Comparison of ENCODE assay signal across 11 cellular contexts in the genomic region with DNA sequence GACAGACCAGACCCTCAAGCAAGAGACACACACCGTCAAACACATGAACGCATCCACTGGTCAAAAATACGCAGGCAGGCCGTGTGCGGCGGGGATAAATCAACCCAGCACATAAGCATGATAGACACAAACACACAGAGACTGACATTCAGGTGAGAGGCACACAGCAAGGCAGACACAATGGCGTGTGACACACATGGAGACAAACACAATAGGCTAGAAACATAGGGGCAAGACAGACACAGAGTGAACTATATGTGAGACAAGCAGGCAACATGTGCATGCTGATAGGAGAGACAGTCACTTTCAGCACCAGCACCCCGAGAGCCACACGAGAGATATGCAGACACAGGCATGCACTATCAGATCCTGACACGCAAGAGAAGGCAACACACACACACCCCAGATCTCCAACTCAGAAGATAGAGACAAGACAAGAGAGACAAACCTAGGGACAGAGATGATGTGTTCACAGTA. TPM values are rescaled to one million over a fixed set of nuclear protein-coding genes. Genes with fewer than 3 reads are reported as not detected.
A peak's percentile ranks its signal among the peaks of the same experiment; 100 is the strongest.
DNase-seq lines count a peak whose midpoint lies in the region; ATAC-seq, FAIRE-seq and TF ChIP-seq lines count a peak whose summit lies in the region.
"Had no signal": no experiment of that assay in that cellular context is flagged by ENCODE, and none has a peak within 500 bp of the region (broad histone marks: within the 10 kb centered on the region; RNA-seq: fewer than 3 reads in every experiment).

No MANE protein-coding gene starts in this region.

- H2AFZ ChIP-seq in K562 (ENCODE audit: low read depth, low read length) (peak overlapping the region; percentile 82), neural progenitor cell (replicated peaks) (no peak overlapping the region)

- peaks cover 2% of the 10 kb centered on the region for H3K9me3 Mint-ChIP-seq in neural progenitor cell

- in situ Hi-C loops in K562 (cut with MboI): no loop called here

- no peaks in the 10 kb centered on the region for H3K9me1 ChIP-seq in K562 (ENCODE audit: control insufficient read depth, insufficient read depth, low read length)

- peaks cover 66% of the 10 kb centered on the region for H3F3A ChIP-seq in neural progenitor cell (ENCODE audit: low read depth)

- intact Hi-C loops in K562 (cut with micrococcal nuclease): no loop called here

- H3K4me3 Mint-ChIP-seq in neural progenitor cell: no peak overlapping the region

- no peak for FAIRE-seq in A549 (lab: Jason Lieb, UNC)
- peak; percentile 98 for FAIRE-seq in K562 (lab: Jason Lieb, UNC)
- FAIRE-seq: endometrium had no signal

- ATAC-seq in A549: peak; percentile 0 to 6; a peak in 4 of 6 replicates
- ATAC-seq in K562: peak; percentile 70
- ATAC-seq in omental fat pad (ENCODE audit: low FRiP score): no peak

- H3K9ac ChIP-seq in K562 (ENCODE audit: insufficient read depth in 1 of 2, low read depth in 2 of 2, low read length in 2 of 2) (peak overlapping the region; percentile 73 to 74), mucosa of rectum (ENCODE audit: low read depth in 1 of 2, low read length in 2 of 2) (peak overlapping the region; percentile 56 to 72), neural progenitor cell (no peak overlapping the region)

- CTCF ChIA-PET in A549 (lab: Yijun Ruan, JAX) (no interaction called here), HEK293 (lab: Yijun Ruan, JAX) (no interaction called here), K562 (lab: Yijun Ruan, JAX; ENCODE audit: low intra/inter-chr PET ratio) (interaction anchor here (0.6 kb wide), 1 partner anchor 177 kb away, joined by 4 read pairs; no protein-coding TSS in a partner anchor)

- H3K27ac ChIP-seq in A549 (peak overlapping the region; percentile 96 to 99), HEK293 (ENCODE audit: extremely low read depth, low read depth, low read length) (no peak overlapping the region), K562 (ENCODE audit: extremely low read depth, low read depth, low read length) (peak overlapping the region; percentile 97), mucosa of rectum (ENCODE audit: low read depth in 2 of 2, low read length in 2 of 2) (peak overlapping the region; percentile 100), neural progenitor cell (no peak overlapping the region)

- WGBS in A549 (ENCODE audit: missing lambda C conversion rate): 37% methylated on average over 10 of the region's 10 CpGs
- 5% methylated on average over 10 of the region's 10 CpGs for WGBS in K562 (ENCODE audit: insufficient coverage, low coverage, missing lambda C conversion rate)

- H3K79me2 ChIP-seq in K562 (ENCODE audit: control insufficient read depth, insufficient read depth, low read length) (peaks cover 4% of the 10 kb centered on the region; the same call in 1 of the 3 replicates), neural progenitor cell (ENCODE audit: low read depth) (no peaks in the 10 kb centered on the region)

- H3K4me1 Mint-ChIP-seq in neural progenitor cell: peaks cover 37% of the 10 kb centered on the region

- TF ChIP-seq EP300 in A549 (IDR thresholded peaks at IDR 0.05): no peak
- TF ChIP-seq EP300 in K562 (IDR thresholded peaks at IDR 0.05; ENCODE audit: low read length): peak; percentile 94

- H3K9me3 ChIP-seq in A549 (no peaks in the 10 kb centered on the region), HEK293 (ENCODE audit: control insufficient read depth, insufficient read depth, low read depth, low read length) (no peaks in the 10 kb centered on the region), K562 (replicated peaks; ENCODE audit: control insufficient read depth, insufficient read depth, low read depth, low read length) (no peaks in the 10 kb centered on the region), mucosa of rectum (ENCODE audit: control insufficient read depth in 2 of 2, low read length in 2 of 2) (no peaks in the 10 kb centered on the region), neural progenitor cell (ENCODE audit: low read depth) (no peaks in the 10 kb centered on the region)

- TF ChIP-seq CTCF in A549 (IDR thresholded peaks at IDR 0.05) (no peak), HEK293 (tag by site-specific recombination; IDR thresholded peaks at IDR 0.05) (no peak), K562 (IDR thresholded peaks at IDR 0.05 in 2 of 3, conservative IDR thresholded peaks at IDR 0.05 in 1 of 3; ENCODE audit: insufficient read depth in 2 of 3, low read depth in 1 of 3, low read length in 3 of 3) (0 out of 6 replicates have a peak, but pooled peaks of 1 of the 3 experiments have one; percentile 1), omental fat pad (IDR thresholded peaks at IDR 0.05) (no peak), neural progenitor cell (IDR thresholded peaks at IDR 0.05) (no peak)

- no peaks in the 10 kb centered on the region for H4K20me1 ChIP-seq in K562 (replicated peaks; ENCODE audit: control insufficient read depth, insufficient read depth, low read length)
- no peaks in the 10 kb centered on the region for H4K20me1 ChIP-seq in neural progenitor cell (ENCODE audit: low read depth)

- no peak for TF ChIP-seq RAD21 in A549 (conservative IDR thresholded peaks at IDR 0.05 in 1 of 2, IDR thresholded peaks at IDR 0.05 in 1 of 2)
- 0 out of 4 replicates have a peak, but pooled peaks of 1 of the 2 experiments have one; percentile 4 for TF ChIP-seq RAD21 in K562 (CRISPR knock-in tag; conservative IDR thresholded peaks at IDR 0.05 in 1 of 2, IDR thresholded peaks at IDR 0.05 in 1 of 2)

- no TSS peak for BruUV-seq in K562 (replicated peaks; lab: Mats Ljungman, UMichigan)

- POLR2A ChIA-PET in A549 (lab: Yijun Ruan, JAX): no interaction called here
- POLR2A ChIA-PET in HEK293 (lab: Yijun Ruan, JAX): interaction anchor here (2.7 kb wide), 1 partner anchor 8 kb away, joined by 33 read pairs; the partner anchor contains the start of gene JUNB
- POLR2A ChIA-PET in K562 (lab: Yijun Ruan, JAX): no interaction called here

- peak overlapping the region; percentile 99 for H3K4me2 ChIP-seq in A549
- peak overlapping the region; percentile 95 for H3K4me2 ChIP-seq in K562 (ENCODE audit: insufficient read depth, low read length)
- no peak overlapping the region for H3K4me2 ChIP-seq in neural progenitor cell

- no peaks in the 10 kb centered on the region for H3K27me3 ChIP-seq in K562 (ENCODE audit: control insufficient read depth in 2 of 2, insufficient read depth in 2 of 2, low read length in 2 of 2)
- H3K27me3 ChIP-seq in mucosa of rectum (ENCODE audit: control insufficient read depth in 2 of 2, insufficient read depth in 2 of 2, low read length in 2 of 2): no peaks in the 10 kb centered on the region
- H3K27me3 ChIP-seq in neural progenitor cell: no peaks in the 10 kb centered on the region

- H3K36me3 Mint-ChIP-seq in neural progenitor cell: no peaks in the 10 kb centered on the region

- H3K36me3 ChIP-seq in HEK293 (ENCODE audit: control insufficient read depth in 2 of 2, insufficient read depth in 1 of 2, low read length in 2 of 2): no peaks in the 10 kb centered on the region
- no peaks in the 10 kb centered on the region for H3K36me3 ChIP-seq in K562 (ENCODE audit: control insufficient read depth, insufficient read depth, low read length)
- no peaks in the 10 kb centered on the region for H3K36me3 ChIP-seq in mucosa of rectum (ENCODE audit: control insufficient read depth in 2 of 2, insufficient read depth in 2 of 2, low read length in 2 of 2)
- H3K36me3 ChIP-seq in neural progenitor cell: no peaks in the 10 kb centered on the region

- peaks cover 13% of the 10 kb centered on the region for H3K27me3 Mint-ChIP-seq in neural progenitor cell (ENCODE audit: insufficient read depth, low read depth)

- DNase-seq in A549 (ENCODE audit: low read depth in 1 of 2, low spot score in 1 of 2) (no peak), K562 (ENCODE audit: extremely low read depth in 1 of 4, low spot score in 3 of 4) (peak; percentile 62 to 91 (median 76)), omental fat pad (ENCODE audit: low spot score) (no peak), neural progenitor cell (ENCODE audit: low spot score) (no peak), NCI-H345 treated with DMSO at 0.1 percent for 48 hours (lab: John Stamatoyannopoulos, UW; ENCODE audit: unreplicated experiment) (no peak)
- DNase-seq in stimulated activated CD8-positive, alpha-beta memory T cell treated with anti-CD3 and anti-CD28 coated beads, Interleukin-4, amount 100 ng/mL, for 48 hours: no peak
- DNase-seq: activated CD4-positive, CD25-positive, alpha-beta regulatory T cell; NCI-H1436 treated with DMSO at 0.1 percent for 48 hours had no signal

- no peak overlapping the region for H3K27ac Mint-ChIP-seq in neural progenitor cell

- no peak for TF ChIP-seq POLR2A in A549 (IDR thresholded peaks at IDR 0.05; ENCODE audit: low read length)
- TF ChIP-seq POLR2A in K562 (conservative IDR thresholded peaks at IDR 0.05): 0 out of 2 replicates have a peak, but pooled peaks have one; percentile 30

- H3K4me1 ChIP-seq in A549 (peaks cover 80% of the 10 kb centered on the region), HEK293 (ENCODE audit: control insufficient read depth, insufficient read depth, low read length) (peaks cover 11% of the 10 kb centered on the region), K562 (replicated peaks in 1 of 2; ENCODE audit: control insufficient read depth in 2 of 2, insufficient read depth in 2 of 2, low read length in 2 of 2) (peaks cover 69 to 71% of the 10 kb centered on the region in 2 experiments), mucosa of rectum (ENCODE audit: control insufficient read depth in 2 of 2, insufficient read depth in 2 of 2, low read length in 2 of 2) (peaks cover 71 to 74% of the 10 kb centered on the region in 2 donors), neural progenitor cell (peaks cover 32% of the 10 kb centered on the region)

- H3K4me3 ChIP-seq in A549: no peak overlapping the region
- H3K4me3 ChIP-seq in HEK293 (ENCODE audit: low read depth, low read length): no peak overlapping the region
- H3K4me3 ChIP-seq in K562: no peak overlapping the region; the same call in 1 of the 2 replicates
- H3K4me3 ChIP-seq in mucosa of rectum (ENCODE audit: low read length in 2 of 2): peak overlapping the region in 1 of 2 donors; percentile 34
- H3K4me3 ChIP-seq in neural progenitor cell: no peak overlapping the region

RNA-seq across cellular contexts. Expression of gene JUNB, which starts 6.9 kb away (rescaled TPM):
- polyA plus RNA-seq in A549 (2011; rRNA removed) (72.5 and 94.7 TPM in 2 replicates), A549 (2017; fragmentation: RNase III; extraction: RNeasy Plus Mini Kit Qiagen cat#74134 plus additional on column Dnase treatment) (47.2 to 57.7 TPM (median 55.6 TPM) in 3 replicates), K562 (2011; rRNA removed) (15.9 and 19.8 TPM in 2 replicates), K562 (2014; fragmentation: Illumina TruSeq; extraction: Trizol) (4.4 and 19.9 TPM in 2 replicates), K562 (2014; fragmentation: Nextera tagmentation; extraction: Ambion mirVana) (under 1 TPM; 0.23 to 0.56 TPM), K562 (2014; rRNA removed) (88.1 and 89.6 TPM in 2 replicates)
- 165 and 253 TPM in 2 replicates for polyA plus RNA-seq in A549 (2012; cell fraction: cytosol; rRNA removed)
- polyA plus RNA-seq in A549 (2012; cell fraction: nucleus; rRNA removed): 411 and 478 TPM in 2 replicates
- 30.8 and 31.4 TPM in 2 replicates for polyA minus RNA-seq in A549 (2011; rRNA and poly(A)+ RNA removed)
- total RNA-seq in K562 (2011; cell fraction: chromatin; rRNA removed; ENCODE audit: low replicate concordance): 8.5 and 33.0 TPM in 2 replicates
- total RNA-seq in K562 (2011; cell fraction: nucleolus; rRNA removed): 64.4 and 66.6 TPM in 2 replicates
- 24.6 and 29.1 TPM in 2 replicates for total RNA-seq in K562 (2011; cell fraction: nucleoplasm; rRNA removed)
- total RNA-seq in K562 (2014; rRNA removed) (74.7 and 94.7 TPM in 2 replicates), K562 (2014; rRNA removed; fragmentation: Illumina TruSeq; extraction: Trizol) (1.7 and 1.9 TPM in 2 replicates), K562 (2015; rRNA removed; fragmentation: Illumina TruSeq; extraction: Trizol) (13.1 and 15.6 TPM in 2 replicates), K562 (2021) (61.7 and 73.9 TPM in 2 replicates), omental fat pad (1,000 to 10,000 TPM in 2 of 4 donors, 100 to 1,000 TPM in 2; 852 to 2,498 (median 1,079) TPM), neural progenitor cell (ENCODE audit: low replicate concordance) (1.5 and 12.6 TPM in 2 replicates)
- 26.0 and 124 TPM in 2 replicates for polyA plus RNA-seq in K562 (2011; cell fraction: cytosol; rRNA removed)
- polyA plus RNA-seq in K562 (2011; cell fraction: nucleus; rRNA removed): 37.6 and 107 TPM in 2 replicates
- 33.9 and 59.6 TPM in 2 replicates for polyA plus RNA-seq in K562 (2012)
- polyA minus RNA-seq in K562 (2011; rRNA and poly(A)+ RNA removed): 2.7 and 3.9 TPM in 2 replicates
- polyA minus RNA-seq in K562 (2011; cell fraction: cytosol; rRNA and poly(A)+ RNA removed): 23.1 and 26.1 TPM in 2 replicates
- polyA minus RNA-seq in K562 (2011; cell fraction: nucleus; rRNA and poly(A)+ RNA removed): 31.7 and 39.2 TPM in 2 replicates

RNA-seq across cellular contexts. Expression of gene HOOK2, which starts 9.1 kb away (rescaled TPM):
- polyA plus RNA-seq in A549 (2011; rRNA removed) (8.3 and 10.1 TPM in 2 replicates), A549 (2017; fragmentation: RNase III; extraction: RNeasy Plus Mini Kit Qiagen cat#74134 plus additional on column Dnase treatment) (18.5 to 24.6 TPM (median 21.5 TPM) in 3 replicates), K562 (2011; rRNA removed) (9.9 and 15.3 TPM in 2 replicates), K562 (2014; fragmentation: Illumina TruSeq; extraction: Trizol) (12.9 and 14.1 TPM in 2 replicates), K562 (2014; fragmentation: Nextera tagmentation; extraction: Ambion mirVana) (1 to 10 TPM; 1.3 to 1.5 TPM), K562 (2014; rRNA removed) (16.1 and 17.2 TPM in 2 replicates)
- 13.8 TPM in 2 replicates for polyA plus RNA-seq in A549 (2012; cell fraction: cytosol; rRNA removed)
- polyA plus RNA-seq in A549 (2012; cell fraction: nucleus; rRNA removed): 40.4 and 46.5 TPM in 2 replicates
- polyA minus RNA-seq in A549 (2011; rRNA and poly(A)+ RNA removed): 5.5 and 9.8 TPM in 2 replicates
- total RNA-seq in K562 (2011; cell fraction: chromatin; rRNA removed; ENCODE audit: low replicate concordance): 72.7 and 90.1 TPM in 2 replicates
- 32.6 and 41.0 TPM in 2 replicates for total RNA-seq in K562 (2011; cell fraction: nucleolus; rRNA removed)
- total RNA-seq in K562 (2011; cell fraction: nucleoplasm; rRNA removed): 39.9 and 41.2 TPM in 2 replicates
- total RNA-seq in K562 (2014; rRNA removed) (15.0 and 15.2 TPM in 2 replicates), K562 (2014; rRNA removed; fragmentation: Illumina TruSeq; extraction: Trizol) (6.3 and 8.8 TPM in 2 replicates), K562 (2015; rRNA removed; fragmentation: Illumina TruSeq; extraction: Trizol) (6.6 and 8.7 TPM in 2 replicates), K562 (2021) (13.1 and 17.0 TPM in 2 replicates), omental fat pad (10 to 100 TPM; 26.9 to 71.3 (median 56.3) TPM), neural progenitor cell (ENCODE audit: low replicate concordance) (14.3 and 25.1 TPM in 2 replicates)
- 7.1 and 8.6 TPM in 2 replicates for polyA plus RNA-seq in K562 (2011; cell fraction: cytosol; rRNA removed)
- 62.2 and 67.4 TPM in 2 replicates for polyA plus RNA-seq in K562 (2011; cell fraction: nucleus; rRNA removed)
- 14.8 and 27.9 TPM in 2 replicates for polyA plus RNA-seq in K562 (2012)
- polyA minus RNA-seq in K562 (2011; rRNA and poly(A)+ RNA removed): 8.0 and 8.6 TPM in 2 replicates
- 1.9 and 3.3 TPM in 2 replicates for polyA minus RNA-seq in K562 (2011; cell fraction: cytosol; rRNA and poly(A)+ RNA removed)
- 16.7 and 17.0 TPM in 2 replicates for polyA minus RNA-seq in K562 (2011; cell fraction: nucleus; rRNA and poly(A)+ RNA removed)

RNA-seq across cellular contexts. Expression of gene PRDX2, which starts 17.2 kb away (rescaled TPM):
- polyA plus RNA-seq in A549 (2011; rRNA removed): 0.48 and 0.57 TPM in 2 replicates
- 1.1 and 1.3 TPM in 2 replicates for polyA plus RNA-seq in A549 (2012; cell fraction: cytosol; rRNA removed)
- 1.3 and 1.5 TPM in 2 replicates for polyA plus RNA-seq in A549 (2012; cell fraction: nucleus; rRNA removed)
- polyA plus RNA-seq in A549 (2017; fragmentation: RNase III; extraction: RNeasy Plus Mini Kit Qiagen cat#74134 plus additional on column Dnase treatment): 0.49 to 0.91 TPM (median 0.84 TPM) in 3 replicates
- polyA minus RNA-seq in A549 (2011; rRNA and poly(A)+ RNA removed): 0.49 and 0.95 TPM in 2 replicates
- 60.0 and 151 TPM in 2 replicates for total RNA-seq in K562 (2011; cell fraction: chromatin; rRNA removed; ENCODE audit: low replicate concordance)
- 145 and 159 TPM in 2 replicates for total RNA-seq in K562 (2011; cell fraction: nucleolus; rRNA removed)
- total RNA-seq in K562 (2011; cell fraction: nucleoplasm; rRNA removed): 97.9 and 99.4 TPM in 2 replicates
- total RNA-seq in K562 (2014; rRNA removed): 416 and 546 TPM in 2 replicates
- 152 and 249 TPM in 2 replicates for total RNA-seq in K562 (2014; rRNA removed; fragmentation: Illumina TruSeq; extraction: Trizol)
- 343 and 347 TPM in 2 replicates for total RNA-seq in K562 (2015; rRNA removed; fragmentation: Illumina TruSeq; extraction: Trizol)
- total RNA-seq in K562 (2021): 415 and 416 TPM in 2 replicates
- 206 and 256 TPM in 2 replicates for polyA plus RNA-seq in K562 (2011; rRNA removed)
- 525 and 683 TPM in 2 replicates for polyA plus RNA-seq in K562 (2011; cell fraction: cytosol; rRNA removed)
- polyA plus RNA-seq in K562 (2011; cell fraction: nucleus; rRNA removed): 194 and 225 TPM in 2 replicates
- 497 and 514 TPM in 2 replicates for polyA plus RNA-seq in K562 (2012)
- 650 and 698 TPM in 2 replicates for polyA plus RNA-seq in K562 (2014; fragmentation: Illumina TruSeq; extraction: Trizol)
- 1,000 to 10,000 TPM in 1 of 2 experiments, 100 to 1,000 TPM in 1; 938 to 1,183 TPM for polyA plus RNA-seq in K562 (2014; fragmentation: Nextera tagmentation; extraction: Ambion mirVana)
- polyA plus RNA-seq in K562 (2014; rRNA removed): 280 and 401 TPM in 2 replicates
- polyA minus RNA-seq in K562 (2011; rRNA and poly(A)+ RNA removed): 113 and 153 TPM in 2 replicates
- 241 TPM in 2 replicates for polyA minus RNA-seq in K562 (2011; cell fraction: cytosol; rRNA and poly(A)+ RNA removed)
- 31.6 and 53.0 TPM in 2 replicates for polyA minus RNA-seq in K562 (2011; cell fraction: nucleus; rRNA and poly(A)+ RNA removed)
- total RNA-seq in omental fat pad: 100 to 1,000 TPM; 165 to 320 (median 219) TPM
- 463 and 727 TPM in 2 replicates for total RNA-seq in neural progenitor cell (ENCODE audit: low replicate concordance)

RNA-seq across cellular contexts. Expression of gene THSD8, which starts 17.4 kb away (rescaled TPM):
- polyA plus RNA-seq in A549 (2011; rRNA removed) (4.9 and 10.7 TPM in 2 replicates), A549 (2017; fragmentation: RNase III; extraction: RNeasy Plus Mini Kit Qiagen cat#74134 plus additional on column Dnase treatment) (not detected in 3 replicates), K562 (2011; rRNA removed) (11.9 and 13.4 TPM in 2 replicates), K562 (2014; fragmentation: Illumina TruSeq; extraction: Trizol) (3.5 and 28.6 TPM in 2 replicates), K562 (2014; fragmentation: Nextera tagmentation; extraction: Ambion mirVana) (10 to 100 TPM; 13.2 to 19.9 TPM), K562 (2014; rRNA removed) (not detected in 2 replicates)
- not detected in 2 replicates for polyA plus RNA-seq in A549 (2012; cell fraction: cytosol; rRNA removed)
- polyA plus RNA-seq in A549 (2012; cell fraction: nucleus; rRNA removed): 1.6 TPM in 1 of 2 replicates, not detected in the other
- 8.4 and 11.0 TPM in 2 replicates for polyA minus RNA-seq in A549 (2011; rRNA and poly(A)+ RNA removed)
- total RNA-seq in K562 (2011; cell fraction: chromatin; rRNA removed; ENCODE audit: low replicate concordance): not detected in 2 replicates
- total RNA-seq in K562 (2011; cell fraction: nucleolus; rRNA removed): not detected in 2 replicates
- total RNA-seq in K562 (2011; cell fraction: nucleoplasm; rRNA removed): not detected in 2 replicates
- total RNA-seq in K562 (2014; rRNA removed) (0.37 TPM in 1 of 2 replicates, not detected in the other), K562 (2014; rRNA removed; fragmentation: Illumina TruSeq; extraction: Trizol) (16.2 and 27.6 TPM in 2 replicates), K562 (2015; rRNA removed; fragmentation: Illumina TruSeq; extraction: Trizol) (8.4 TPM in 1 of 2 replicates, not detected in the other), K562 (2021) (42.4 and 49.3 TPM in 2 replicates), omental fat pad (not detected), neural progenitor cell (ENCODE audit: low replicate concordance) (not detected in 2 replicates)
- polyA plus RNA-seq in K562 (2011; cell fraction: cytosol; rRNA removed): 4.1 TPM in 1 of 2 replicates, not detected in the other
- polyA plus RNA-seq in K562 (2011; cell fraction: nucleus; rRNA removed): 3.7 and 3.9 TPM in 2 replicates
- 43.9 and 89.6 TPM in 2 replicates for polyA plus RNA-seq in K562 (2012)
- 10.0 and 14.0 TPM in 2 replicates for polyA minus RNA-seq in K562 (2011; rRNA and poly(A)+ RNA removed)
- polyA minus RNA-seq in K562 (2011; cell fraction: cytosol; rRNA and poly(A)+ RNA removed): not detected in 2 replicates
- polyA minus RNA-seq in K562 (2011; cell fraction: nucleus; rRNA and poly(A)+ RNA removed): not detected in 2 replicates

RNA-seq across cellular contexts. Expression of gene RNASEH2A, which starts 22.0 kb away (rescaled TPM):
- polyA plus RNA-seq in A549 (2011; rRNA removed) (27.2 and 37.2 TPM in 2 replicates), A549 (2017; fragmentation: RNase III; extraction: RNeasy Plus Mini Kit Qiagen cat#74134 plus additional on column Dnase treatment) (40.7 to 45.5 TPM (median 41.7 TPM) in 3 replicates), K562 (2011; rRNA removed) (60.7 and 62.8 TPM in 2 replicates), K562 (2014; fragmentation: Illumina TruSeq; extraction: Trizol) (46.9 and 74.6 TPM in 2 replicates), K562 (2014; fragmentation: Nextera tagmentation; extraction: Ambion mirVana) (10 to 100 TPM; 22.3 to 34.6 TPM), K562 (2014; rRNA removed) (78.0 and 107 TPM in 2 replicates)
- 64.6 and 74.8 TPM in 2 replicates for polyA plus RNA-seq in A549 (2012; cell fraction: cytosol; rRNA removed)
- polyA plus RNA-seq in A549 (2012; cell fraction: nucleus; rRNA removed): 59.6 and 69.3 TPM in 2 replicates
- polyA minus RNA-seq in A549 (2011; rRNA and poly(A)+ RNA removed): 47.2 and 53.1 TPM in 2 replicates
- total RNA-seq in K562 (2011; cell fraction: chromatin; rRNA removed; ENCODE audit: low replicate concordance): 24.8 and 63.1 TPM in 2 replicates
- total RNA-seq in K562 (2011; cell fraction: nucleolus; rRNA removed): 48.6 and 51.0 TPM in 2 replicates
- total RNA-seq in K562 (2011; cell fraction: nucleoplasm; rRNA removed): 42.1 and 45.2 TPM in 2 replicates
- total RNA-seq in K562 (2014; rRNA removed) (62.7 and 80.8 TPM in 2 replicates), K562 (2014; rRNA removed; fragmentation: Illumina TruSeq; extraction: Trizol) (36.7 TPM in 2 replicates), K562 (2015; rRNA removed; fragmentation: Illumina TruSeq; extraction: Trizol) (60.2 and 61.7 TPM in 2 replicates), K562 (2021) (53.9 and 64.1 TPM in 2 replicates), omental fat pad (10 to 100 TPM in 1 of 4 donors, 1 to 10 TPM in 3; 2.8 to 10.4 (median 5.9) TPM), neural progenitor cell (ENCODE audit: low replicate concordance) (60.3 and 61.3 TPM in 2 replicates)
- polyA plus RNA-seq in K562 (2011; cell fraction: cytosol; rRNA removed): 109 and 127 TPM in 2 replicates
- polyA plus RNA-seq in K562 (2011; cell fraction: nucleus; rRNA removed): 59.9 and 78.3 TPM in 2 replicates
- 43.0 and 67.1 TPM in 2 replicates for polyA plus RNA-seq in K562 (2012)
- 62.8 and 83.0 TPM in 2 replicates for polyA minus RNA-seq in K562 (2011; rRNA and poly(A)+ RNA removed)
- 47.4 and 60.5 TPM in 2 replicates for polyA minus RNA-seq in K562 (2011; cell fraction: cytosol; rRNA and poly(A)+ RNA removed)
- 17.8 and 23.9 TPM in 2 replicates for polyA minus RNA-seq in K562 (2011; cell fraction: nucleus; rRNA and poly(A)+ RNA removed)

Comparison
In these comparisons a context has a peak if more than half of its experiments do, and no peak if none do; other contexts are left out.
1. DNase-seq: peak in K562 (4 of 4); none in A549 (0 of 2), omental fat pad (single experiment), stimulated activated CD8-positive, alpha-beta memory T cell treated with anti-CD3 and anti-CD28 coated beads, Interleukin-4, amount 100 ng/mL, for 48 hours (single experiment), neural progenitor cell (single experiment) and NCI-H345 treated with DMSO at 0.1 percent for 48 hours (single experiment).
2. H3K27ac ChIP-seq: peak in A549 (2 of 2), K562 (single experiment) and mucosa of rectum (2 of 2); none in HEK293 (single experiment) and neural progenitor cell (single experiment).
3. RNA of gene JUNB, which starts 6.9 kb away (total RNA-seq): 852 to 2,498 TPM in omental fat pad; 1.7 to 94.7 TPM in K562 and 1.5 to 12.6 TPM in neural progenitor cell; every median in the first group is over 4 times any median in the second.